Comparison of ENCODE assay signal across 10 cellular contexts in genomic region chr11:76653674-76654309, GRCh38. TPM values are rescaled to one million over a fixed set of nuclear protein-coding genes. Genes with fewer than 3 reads are reported as not detected.
DNase-seq lines count a peak whose midpoint lies in the region; ATAC-seq and TF ChIP-seq lines count a peak whose summit lies in the region.
"Had no signal": no experiment of that assay in that cellular context is flagged by ENCODE, and none has a peak within 500 bp of the region (broad histone marks: within the 10 kb centered on the region; RNA-seq: fewer than 3 reads in every experiment).

No MANE protein-coding gene starts in this region.

- no peak overlapping the region for H3K4me2 ChIP-seq in GM23338

- no peak for TF ChIP-seq POLR2A in spleen (IDR thresholded peaks at IDR 0.05)

- no peaks in the 10 kb centered on the region for H3K9me3 Mint-ChIP-seq in GM23338
- H3K9me3 Mint-ChIP-seq: central memory CD8-positive, alpha-beta T cell had no signal

- H3K27ac ChIP-seq in GM23338 (ENCODE audit: low read depth) (no peak overlapping the region), left lung (peak overlapping the region; percentile 28 to 62), spleen (peak overlapping the region in 5 of 8 donors; percentile 14 to 44 (median 39))

- H3K4me1 ChIP-seq in GM23338 (ENCODE audit: insufficient read depth) = no peaks in the 10 kb centered on the region
- peaks cover 5 to 28% of the 10 kb centered on the region in 2 donors for H3K4me1 ChIP-seq in left lung
- H3K4me1 ChIP-seq in spleen = peaks cover 0 to 36% (median 22%) of the 10 kb centered on the region in 6 donors

- no peaks in the 10 kb centered on the region for H3K36me3 ChIP-seq in GM23338 (ENCODE audit: insufficient read depth)
- H3K36me3 ChIP-seq in left lung = peaks cover 0 to 7% of the 10 kb centered on the region in 2 donors
- H3K36me3 ChIP-seq in spleen = peaks cover 0 to 19% (median 1%) of the 10 kb centered on the region in 6 donors

- no peaks in the 10 kb centered on the region for H3K9me2 ChIP-seq in GM23338 (ENCODE audit: insufficient read depth)

- H3K4me3 ChIP-seq in GM23338 (no peak overlapping the region), cardiac fibroblast (replicated peaks in 1 of 2; ENCODE audit: low read depth in 2 of 2, low read length in 2 of 2) (no peak overlapping the region), left lung (no peak overlapping the region), spleen (no peak overlapping the region)

- 74 to 81% (median 77%) methylated on average over 11 of the region's 11 CpGs for WGBS in spleen, 5 donors

- no peak overlapping the region for H3K27ac Mint-ChIP-seq in GM23338

- TF ChIP-seq CTCF in GM23338 (conservative IDR thresholded peaks at IDR 0.05; ENCODE audit: low read depth in 2 of 2) (no peak), cardiac fibroblast (IDR thresholded peaks at IDR 0.05; ENCODE audit: low read depth, low read length) (no peak), left lung (IDR thresholded peaks at IDR 0.05) (no peak), spleen (IDR thresholded peaks at IDR 0.05 in 8 of 11, conservative IDR thresholded peaks at IDR 0.05 in 3 of 11) (no peak)

- H2AFZ ChIP-seq in GM23338 = 0 out of 2 replicates have a peak overlapping the region, but pooled peaks have one; percentile 43

- no peaks in the 10 kb centered on the region for H3K27me3 ChIP-seq in GM23338 (ENCODE audit: insufficient read depth)
- no peaks in the 10 kb centered on the region for H3K27me3 ChIP-seq in left lung
- H3K27me3 ChIP-seq in spleen (replicated peaks in 1 of 7) = peaks cover 0 to 4% (median 0%) of the 10 kb centered on the region in 7 donors

- H3F3A ChIP-seq in GM23338 (replicated peaks; ENCODE audit: low read depth) = no peaks in the 10 kb centered on the region

- no peak overlapping the region for H3K4me3 Mint-ChIP-seq in GM23338
- H3K4me3 Mint-ChIP-seq: central memory CD8-positive, alpha-beta T cell had no signal

- DNase-seq in GM23338 (ENCODE audit: low spot score) (no peak), cardiac fibroblast (ENCODE audit: low read depth in 2 of 2) (peak; percentile 72 to 96), left lung (peak in 1 of 2 donors; percentile 52), spleen (no peak), OCI-M1 (lab: John Stamatoyannopoulos, UW) (no peak)
- no peak for DNase-seq in activated CD4-positive, CD25-positive, alpha-beta regulatory T cell (lab: John Stamatoyannopoulos, UW)
- DNase-seq: MM.1S had no signal

- intact Hi-C loops in left lung (cut with DNase I) (no loop called here), spleen (cut with DNase I; ENCODE audit: low total_unique reads) (no loop called here)

- H3K79me2 ChIP-seq in GM23338 (replicated peaks; ENCODE audit: insufficient read depth) = no peaks in the 10 kb centered on the region

- peaks cover 19% of the 10 kb centered on the region for H3K4me1 Mint-ChIP-seq in GM23338
- H3K4me1 Mint-ChIP-seq: central memory CD8-positive, alpha-beta T cell had no signal

- no peaks in the 10 kb centered on the region for H4K20me1 ChIP-seq in GM23338 (replicated peaks; ENCODE audit: insufficient read depth)

- H3K9me3 ChIP-seq in left lung = no peaks in the 10 kb centered on the region
- no peaks in the 10 kb centered on the region for H3K9me3 ChIP-seq in spleen

- ATAC-seq in GM23338 (no peak), left lung (peak; percentile 63), HG03565 (IDR thresholded peaks at IDR 0.05; ENCODE audit: unreplicated experiment) (no peak), GM18519 (IDR thresholded peaks at IDR 0.05; ENCODE audit: low FRiP score, unreplicated experiment) (no peak)

- H3K36me3 Mint-ChIP-seq in GM23338 (ENCODE audit: low read depth) = no peaks in the 10 kb centered on the region

- H3K27me3 Mint-ChIP-seq in GM23338 (ENCODE audit: insufficient read depth, low read depth, poor library complexity) = peaks cover 8% of the 10 kb centered on the region

TF ChIP-seq in GM23338, 12 proteins besides CTCF, POLR2A, EP300 and RAD21:
- TF ChIP-seq EZH2phosphoT487 (IDR thresholded peaks at IDR 0.05; ENCODE audit: unreplicated experiment) (no peak), EZH2 (IDR thresholded peaks at IDR 0.05; ENCODE audit: low read depth, unreplicated experiment) (no peak), JUNB (IDR thresholded peaks at IDR 0.05; ENCODE audit: unreplicated experiment) (no peak), STAT1 (IDR thresholded peaks at IDR 0.05; ENCODE audit: unreplicated experiment) (no peak), ZNF331 (CRISPR knock-in tag; IDR thresholded peaks at IDR 0.05; ENCODE audit: low read depth) (no peak), ZNF462 (CRISPR knock-in tag; IDR thresholded peaks at IDR 0.05) (no peak), POLR2AphosphoS5 (IDR thresholded peaks at IDR 0.05; ENCODE audit: low read depth) (no peak)
- TF ChIP-seq, protein P1, sequence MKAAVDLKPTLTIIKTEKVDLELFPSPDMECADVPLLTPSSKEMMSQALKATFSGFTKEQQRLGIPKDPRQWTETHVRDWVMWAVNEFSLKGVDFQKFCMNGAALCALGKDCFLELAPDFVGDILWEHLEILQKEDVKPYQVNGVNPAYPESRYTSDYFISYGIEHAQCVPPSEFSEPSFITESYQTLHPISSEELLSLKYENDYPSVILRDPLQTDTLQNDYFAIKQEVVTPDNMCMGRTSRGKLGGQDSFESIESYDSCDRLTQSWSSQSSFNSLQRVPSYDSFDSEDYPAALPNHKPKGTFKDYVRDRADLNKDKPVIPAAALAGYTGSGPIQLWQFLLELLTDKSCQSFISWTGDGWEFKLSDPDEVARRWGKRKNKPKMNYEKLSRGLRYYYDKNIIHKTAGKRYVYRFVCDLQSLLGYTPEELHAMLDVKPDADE (IDR thresholded peaks at IDR 0.05) = no peak

RNA-seq across cellular contexts. Expression of gene LRRC32, which starts 16.8 kb away (rescaled TPM):
- total RNA-seq in GM23338 (2014; rRNA removed; shearing (Covaris generic)) = 0.42 and 0.89 TPM in 2 replicates
- polyA plus RNA-seq in GM23338 (2016; fragmentation: Nextera tagmentation; extraction: Ambion mirVana) (0.52 and 0.58 TPM in 2 replicates), spleen (10 to 100 TPM; 25.9 to 29.5 (median 29.4) TPM)
- total RNA-seq in left lung (10 to 100 TPM; 38.7 to 66.8 TPM), spleen (100 to 1,000 TPM in 3 of 7 donors, 10 to 100 TPM in 4; 44.1 to 214 (median 90.3) TPM)

Comparison
In these comparisons a context has a peak if more than half of its experiments do, and no peak if none do; other contexts are left out.
1. DNase-seq: peak in cardiac fibroblast (2 of 2); none in GM23338 (single experiment), spleen (single experiment), activated CD4-positive, CD25-positive, alpha-beta regulatory T cell (0 of 4) and OCI-M1 (single experiment).
2. RNA of gene LRRC32, which starts 16.8 kb away (total RNA-seq): 44.1 to 214 TPM in spleen and 38.7 to 66.8 TPM in left lung; 0.42 to 0.89 TPM in GM23338; every median in the first group is over 10 times any median in the second.